ENCODE assay signal across 19 cellular contexts in the genomic region with DNA sequence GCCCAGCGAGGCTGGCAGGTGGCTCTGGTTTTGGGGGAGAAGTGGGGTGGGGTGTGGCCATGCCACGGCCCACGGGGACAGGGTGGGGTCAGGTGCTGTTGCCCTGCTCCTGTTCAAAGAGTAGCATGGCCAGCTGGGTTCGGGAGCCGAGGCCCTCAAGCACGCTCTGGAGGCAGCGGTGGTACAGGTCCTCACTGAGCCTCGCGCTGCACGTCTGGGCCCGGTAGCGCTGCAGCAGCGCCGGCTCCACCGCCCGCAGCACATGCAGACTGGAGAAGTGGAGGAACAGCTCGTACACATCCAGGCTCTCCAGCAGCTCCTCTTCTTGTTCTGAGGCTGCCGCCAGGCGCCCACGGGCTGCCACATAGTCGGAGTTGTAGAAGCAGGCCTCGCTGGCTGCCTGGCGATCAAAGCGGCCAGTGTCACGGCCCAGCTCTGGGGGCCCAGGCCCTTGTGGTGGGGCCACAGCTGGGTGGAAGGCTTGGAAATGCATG. TPM values are rescaled to one million over a fixed set of nuclear protein-coding genes. Genes with fewer than 3 reads are reported as not detected.
DNase-seq lines count a peak whose midpoint lies in the region; ATAC-seq and TF ChIP-seq lines count a peak whose summit lies in the region.
"Had no signal": no experiment of that assay in that cellular context is flagged by ENCODE, and none has a peak within 500 bp of the region (broad histone marks: within the 10 kb centered on the region; RNA-seq: fewer than 3 reads in every experiment).

No MANE protein-coding gene starts in this region.

- DNase-seq in HCT116 (ENCODE audit: low read depth, low spot score): no peak
- DNase-seq in central memory CD4-positive, alpha-beta T cell: no peak
- DNase-seq: CD4-positive, alpha-beta memory T cell; DMS153; GF-D8; H9; KG1; NCI-H1105 treated with DMSO at 0.1 percent for 48 hours; NCI-H1694; NCI-H2081 treated with DMSO at 0.1 percent for 48 hours; SHP77 had no signal

- peaks cover 6% of the 10 kb centered on the region; the same call in 1 of the 2 replicates for H4K20me1 ChIP-seq in HCT116 (ENCODE audit: insufficient read depth)

- no peak for TF ChIP-seq RAD21 in HCT116 (IDR thresholded peaks at IDR 0.05; ENCODE audit: low read depth)

- H3K27ac ChIP-seq in HCT116 (ENCODE audit: low read depth, low read length): peak overlapping the region; percentile 23; the same call in 1 of the 2 replicates
- H3K27ac ChIP-seq in angular gyrus (ENCODE audit: low read depth, low read length): peak overlapping the region; percentile 51
- H3K27ac ChIP-seq in layer of hippocampus (ENCODE audit: low read depth, low read length): peak overlapping the region; percentile 36
- H3K27ac ChIP-seq: A549 had no signal

- peaks cover 20 to 76% of the 10 kb centered on the region in 2 experiments for H3K4me1 ChIP-seq in HCT116 (ENCODE audit: control insufficient read depth in 1 of 2, insufficient read depth in 2 of 2, low read length in 2 of 2)

- RAD21 ChIA-PET in HCT116 (lab: Charles Lee; ENCODE audit: low non-redundant PET in 1 of 2, low total read pairs in 2 of 2, uncharacterized antibody in 2 of 2, unreplicated experiment in 2 of 2): no interaction called here

- POLR2A ChIA-PET in HCT116 (lab: Charles Lee): interaction anchor here (1.2 to 1.3 kb wide), 2 partner anchors 42 to 150 kb away, joined by 3 to 4 read pairs; no protein-coding TSS in a partner anchor

- no peak overlapping the region for H3K9ac ChIP-seq in HCT116 (ENCODE audit: low read length)

- ATAC-seq in HCT116: no peak
- no peak for ATAC-seq in GM21447 (IDR thresholded peaks at IDR 0.05; ENCODE audit: unreplicated experiment)
- ATAC-seq in HG02970 (IDR thresholded peaks at IDR 0.05; ENCODE audit: low FRiP score, unreplicated experiment): no peak
- ATAC-seq: A549, SK-N-SH treated with all-trans-retinoic acid at 6 μM for 48 hours had no signal

- intact Hi-C loops in HCT116 (cut with micrococcal nuclease): loop anchor here (10.0 kb wide), 1 partner anchor 365 kb away; the partner anchor contains the start of genes CNPPD1, RETREG2 and SLC23A3

- H3K79me2 ChIP-seq in HCT116 (ENCODE audit: insufficient read depth, low read length): peaks cover 49% of the 10 kb centered on the region

- H3K36me3 ChIP-seq in HCT116 (ENCODE audit: control insufficient read depth in 1 of 2, insufficient read depth in 2 of 2, low read length in 2 of 2): peaks cover 0 to 28% of the 10 kb centered on the region in 2 experiments; a peak in 2 of 4 replicates

- BruUV-seq in HCT116 (replicated peaks; lab: Mats Ljungman, UMichigan): no TSS peak

- H3K4me2 ChIP-seq in HCT116 (ENCODE audit: low read length): peak overlapping the region; percentile 57; the same call in 1 of the 2 replicates
- H3K4me2 ChIP-seq: A549 had no signal

- H2AFZ ChIP-seq in HCT116 (ENCODE audit: low read depth, low read length, poor library complexity, severe bottlenecking): no peak overlapping the region

- H3K9me2 ChIP-seq in HCT116 (ENCODE audit: insufficient read depth): no peaks in the 10 kb centered on the region

- H3K27me3 ChIP-seq in HCT116 (ENCODE audit: insufficient read depth, low read length) (no peaks in the 10 kb centered on the region), layer of hippocampus (ENCODE audit: control insufficient read depth, insufficient read depth, low read length) (no peaks in the 10 kb centered on the region)

- CTCF ChIA-PET in HCT116 (lab: Charles Lee): interaction anchor here (1.4 to 3.0 kb wide), 3 partner anchors 8 to 150 kb away, joined by 3 to 15 read pairs (median 5); no protein-coding TSS in a partner anchor

- H3K9me3 ChIP-seq in HCT116 (ENCODE audit: control insufficient read depth in 1 of 2, insufficient read depth in 1 of 2, low read depth in 1 of 2, low read length in 2 of 2): no peaks in the 10 kb centered on the region
- H3K9me3 ChIP-seq: A549 had no signal

- no peak for TF ChIP-seq CTCF in HCT116 (IDR thresholded peaks at IDR 0.05 in 2 of 3, conservative IDR thresholded peaks at IDR 0.05 in 1 of 3; ENCODE audit: borderline replicate concordance in 1 of 3, insufficient read depth in 1 of 3, low read depth in 2 of 3, low read length in 2 of 3)

- TF ChIP-seq POLR2A in HCT116 (IDR thresholded peaks at IDR 0.05; ENCODE audit: borderline replicate concordance, extremely low read depth, insufficient read depth, insufficient read length): no peak

- H3K4me3 ChIP-seq in HCT116 (replicated peaks in 1 of 2; ENCODE audit: low read depth in 1 of 2, low read length in 2 of 2): no peak overlapping the region
- H3K4me3 ChIP-seq: A549 had no signal

TF ChIP-seq in HCT116, 20 proteins besides CTCF, POLR2A, EP300 and RAD21:
- TF ChIP-seq, protein P1, sequence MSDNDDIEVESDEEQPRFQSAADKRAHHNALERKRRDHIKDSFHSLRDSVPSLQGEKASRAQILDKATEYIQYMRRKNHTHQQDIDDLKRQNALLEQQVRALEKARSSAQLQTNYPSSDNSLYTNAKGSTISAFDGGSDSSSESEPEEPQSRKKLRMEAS (IDR thresholded peaks at IDR 0.05): no peak
- TF ChIP-seq ATF3 (IDR thresholded peaks at IDR 0.05) (no peak), ELF1 (IDR thresholded peaks at IDR 0.05; ENCODE audit: borderline replicate concordance, low read depth) (no peak), SRF (IDR thresholded peaks at IDR 0.05; ENCODE audit: low read depth) (no peak), TCF7L2 (IDR thresholded peaks at IDR 0.05; ENCODE audit: borderline replicate concordance, extremely low read depth, insufficient read depth, insufficient read length) (no peak), YY1 (IDR thresholded peaks at IDR 0.05; ENCODE audit: extremely low read depth, insufficient replicate concordance, low read depth, low read length) (no peak), EZH2phosphoT487 (IDR thresholded peaks at IDR 0.05; ENCODE audit: borderline replicate concordance) (no peak), ZBTB33 (IDR thresholded peaks at IDR 0.05; ENCODE audit: extremely low read depth, insufficient replicate concordance, low read length) (no peak), POLR2AphosphoS5 (IDR thresholded peaks at IDR 0.05; ENCODE audit: low read depth, low read length) (no peak), JUND (IDR thresholded peaks at IDR 0.05) (no peak), EGR1 (IDR thresholded peaks at IDR 0.05; ENCODE audit: low read depth) (no peak)
- TF ChIP-seq, protein P2, sequence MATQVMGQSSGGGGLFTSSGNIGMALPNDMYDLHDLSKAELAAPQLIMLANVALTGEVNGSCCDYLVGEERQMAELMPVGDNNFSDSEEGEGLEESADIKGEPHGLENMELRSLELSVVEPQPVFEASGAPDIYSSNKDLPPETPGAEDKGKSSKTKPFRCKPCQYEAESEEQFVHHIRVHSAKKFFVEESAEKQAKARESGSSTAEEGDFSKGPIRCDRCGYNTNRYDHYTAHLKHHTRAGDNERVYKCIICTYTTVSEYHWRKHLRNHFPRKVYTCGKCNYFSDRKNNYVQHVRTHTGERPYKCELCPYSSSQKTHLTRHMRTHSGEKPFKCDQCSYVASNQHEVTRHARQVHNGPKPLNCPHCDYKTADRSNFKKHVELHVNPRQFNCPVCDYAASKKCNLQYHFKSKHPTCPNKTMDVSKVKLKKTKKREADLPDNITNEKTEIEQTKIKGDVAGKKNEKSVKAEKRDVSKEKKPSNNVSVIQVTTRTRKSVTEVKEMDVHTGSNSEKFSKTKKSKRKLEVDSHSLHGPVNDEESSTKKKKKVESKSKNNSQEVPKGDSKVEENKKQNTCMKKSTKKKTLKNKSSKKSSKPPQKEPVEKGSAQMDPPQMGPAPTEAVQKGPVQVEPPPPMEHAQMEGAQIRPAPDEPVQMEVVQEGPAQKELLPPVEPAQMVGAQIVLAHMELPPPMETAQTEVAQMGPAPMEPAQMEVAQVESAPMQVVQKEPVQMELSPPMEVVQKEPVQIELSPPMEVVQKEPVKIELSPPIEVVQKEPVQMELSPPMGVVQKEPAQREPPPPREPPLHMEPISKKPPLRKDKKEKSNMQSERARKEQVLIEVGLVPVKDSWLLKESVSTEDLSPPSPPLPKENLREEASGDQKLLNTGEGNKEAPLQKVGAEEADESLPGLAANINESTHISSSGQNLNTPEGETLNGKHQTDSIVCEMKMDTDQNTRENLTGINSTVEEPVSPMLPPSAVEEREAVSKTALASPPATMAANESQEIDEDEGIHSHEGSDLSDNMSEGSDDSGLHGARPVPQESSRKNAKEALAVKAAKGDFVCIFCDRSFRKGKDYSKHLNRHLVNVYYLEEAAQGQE (IDR thresholded peaks at IDR 0.05; ENCODE audit: low read depth): no peak
TF ChIP-seq in HCT116: peak in this region for 0.

RNA-seq across cellular contexts. Expression of gene CHPF, which starts 4.3 kb away (rescaled TPM):
- total RNA-seq in HCT116 (2021; ENCODE audit: unreplicated experiment): 228 TPM
- 315 and 347 TPM in 2 replicates for polyA plus RNA-seq in HCT116 (2012)

RNA-seq across cellular contexts. Expression of gene TMEM198, which starts 4.5 kb away (rescaled TPM):
- 2.1 TPM for total RNA-seq in HCT116 (2021; ENCODE audit: unreplicated experiment)
- 1.9 and 2.0 TPM in 2 replicates for polyA plus RNA-seq in HCT116 (2012)
- polyA plus RNA-seq: CD4-positive, alpha-beta memory T cell had no signal

RNA-seq across cellular contexts. Expression of gene ASIC4, which starts 25.1 kb away (rescaled TPM):
- 2.1 TPM for total RNA-seq in HCT116 (2021; ENCODE audit: unreplicated experiment)
- polyA plus RNA-seq in HCT116 (2012): 1.3 and 1.9 TPM in 2 replicates
- total RNA-seq: Daoy had no signal
- polyA plus RNA-seq: CD4-positive, alpha-beta memory T cell had no signal

RNA-seq across cellular contexts. Expression of gene OBSL1, which starts 32.0 kb away (rescaled TPM):
- 45.2 TPM for total RNA-seq in HCT116 (2021; ENCODE audit: unreplicated experiment)
- polyA plus RNA-seq in HCT116 (2012): 41.4 and 56.1 TPM in 2 replicates
- polyA plus RNA-seq: CD4-positive, alpha-beta memory T cell had no signal

RNA-seq across cellular contexts. Expression of gene INHA, which starts 32.8 kb away (rescaled TPM):
- total RNA-seq in HCT116 (2021; ENCODE audit: unreplicated experiment): not detected
- polyA plus RNA-seq in HCT116 (2012): not detected in 2 replicates
- total RNA-seq: CD4-positive, alpha-beta memory T cell; OCI-LY7 had no signal
- polyA plus RNA-seq: CD4-positive, alpha-beta memory T cell had no signal
